In genomic region chr5:138649316-138649720, GRCh38 we compare ENCODE assay signal across 1 cellular context.
TF ChIP-seq lines count a peak whose summit lies in the region.

No MANE protein-coding gene starts in this region.

TF ChIP-seq in neural cell, 6 proteins besides CTCF, POLR2A, EP300 and RAD21:
- TF ChIP-seq MXI1 (conservative IDR thresholded peaks at IDR 0.05; ENCODE audit: poor library complexity, severe bottlenecking) (no peak), EZH2 (IDR thresholded peaks at IDR 0.05; ENCODE audit: borderline replicate concordance, insufficient read depth, low read length, poor library complexity, severe bottlenecking) (no peak), SMC3 (conservative IDR thresholded peaks at IDR 0.05; ENCODE audit: poor library complexity) (no peak), POLR2AphosphoS5 (IDR thresholded peaks at IDR 0.05) (no peak), REST (IDR thresholded peaks at IDR 0.05; ENCODE audit: borderline replicate concordance) (no peak), TAF1 (IDR thresholded peaks at IDR 0.05; ENCODE audit: low read depth) (no peak)
TF ChIP-seq in neural cell: peak in this region for 0.
